Comparison of ENCODE assay signal across 14 cellular contexts in the genomic region with DNA sequence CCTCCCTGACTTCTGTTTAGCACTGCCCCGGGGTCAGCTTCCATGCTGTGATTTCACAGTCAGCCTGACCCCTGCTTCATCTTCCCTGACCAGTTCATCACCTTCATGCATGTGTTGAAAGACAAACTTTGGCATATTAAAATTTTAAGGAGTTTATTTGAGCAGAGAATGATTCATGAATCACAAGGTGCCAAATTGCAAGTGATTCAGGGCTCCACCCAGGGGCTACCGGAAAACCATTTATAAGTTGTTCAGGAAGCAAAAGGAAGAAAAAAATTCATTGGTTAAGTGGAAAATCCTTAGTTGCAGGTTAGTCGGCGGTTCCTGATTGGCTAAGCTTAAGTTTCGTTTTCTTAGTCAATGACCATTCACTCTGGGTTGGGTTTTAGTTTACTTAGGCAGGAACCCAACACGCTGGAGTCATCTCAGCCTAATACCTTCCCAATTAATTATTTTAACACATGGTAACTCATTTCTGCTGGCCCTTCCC. TPM values are rescaled to one million over a fixed set of nuclear protein-coding genes. Genes with fewer than 3 reads are reported as not detected.
DNase-seq lines count a peak whose midpoint lies in the region; ATAC-seq, FAIRE-seq and TF ChIP-seq lines count a peak whose summit lies in the region.
"Had no signal": no experiment of that assay in that cellular context is flagged by ENCODE, and none has a peak within 500 bp of the region (broad histone marks: within the 10 kb centered on the region; RNA-seq: fewer than 3 reads in every experiment).

No MANE protein-coding gene starts in this region.

- no peaks in the 10 kb centered on the region for H4K20me1 ChIP-seq in GM23338 (replicated peaks; ENCODE audit: insufficient read depth)

- TF ChIP-seq CTCF in GM23338 (conservative IDR thresholded peaks at IDR 0.05; ENCODE audit: low read depth in 2 of 2) (no peak), WTC11 (IDR thresholded peaks at IDR 0.05) (no peak)

- no peaks in the 10 kb centered on the region for H3K9me2 ChIP-seq in GM23338 (ENCODE audit: insufficient read depth)

- H3K79me2 ChIP-seq in GM23338 (replicated peaks; ENCODE audit: insufficient read depth): no peaks in the 10 kb centered on the region

- no peak overlapping the region for H3K4me3 Mint-ChIP-seq in GM23338
- H3K4me3 Mint-ChIP-seq in activated T-cell treated with anti-CD3 and anti-CD28 coated beads, Interleukin-2, amount 50 U/mL, for 24 hours: no peak overlapping the region
- H3K4me3 Mint-ChIP-seq in WTC11: no peak overlapping the region

- 0 out of 2 replicates have a peak overlapping the region, but pooled peaks have one; percentile 5 for H2AFZ ChIP-seq in GM23338

- no peaks in the 10 kb centered on the region for H3F3A ChIP-seq in GM23338 (replicated peaks; ENCODE audit: low read depth)

- no peak overlapping the region for H3K27ac Mint-ChIP-seq in GM23338
- H3K27ac Mint-ChIP-seq in activated T-cell treated with anti-CD3 and anti-CD28 coated beads, Interleukin-2, amount 50 U/mL, for 24 hours: no peak overlapping the region
- H3K27ac Mint-ChIP-seq in WTC11: no peak overlapping the region

- H3K4me1 Mint-ChIP-seq in GM23338 (peaks cover 4% of the 10 kb centered on the region; the same call in 2 of the 3 replicates), WTC11 (peaks cover 8% of the 10 kb centered on the region)
- peaks cover 23% of the 10 kb centered on the region for H3K4me1 Mint-ChIP-seq in activated T-cell treated with anti-CD3 and anti-CD28 coated beads, Interleukin-2, amount 50 U/mL, for 24 hours (ENCODE audit: low read depth)

- H3K27me3 ChIP-seq in GM23338 (ENCODE audit: insufficient read depth) (no peaks in the 10 kb centered on the region), small intestine (ENCODE audit: control insufficient read depth in 2 of 2, insufficient read depth in 2 of 2, low read length in 2 of 2) (no peaks in the 10 kb centered on the region)
- H3K27me3 ChIP-seq: ascending aorta, tibial nerve had no signal

- peaks cover 3% of the 10 kb centered on the region for H3K27me3 Mint-ChIP-seq in GM23338 (ENCODE audit: insufficient read depth, low read depth, poor library complexity)
- no peaks in the 10 kb centered on the region for H3K27me3 Mint-ChIP-seq in activated T-cell treated with anti-CD3 and anti-CD28 coated beads, Interleukin-2, amount 50 U/mL, for 24 hours
- peaks cover 24% of the 10 kb centered on the region for H3K27me3 Mint-ChIP-seq in WTC11 (ENCODE audit: low read depth)

- POLR2A ChIA-PET in WTC11 (lab: Charles Lee): no interaction called here

- H3K4me3 ChIP-seq in GM23338 (no peak overlapping the region), small intestine (ENCODE audit: low read depth in 1 of 2, low read length in 2 of 2) (no peak overlapping the region)
- H3K4me3 ChIP-seq: ascending aorta, tibial nerve had no signal

- H3K4me2 ChIP-seq in GM23338: no peak overlapping the region

- CTCF ChIA-PET in WTC11 (lab: Charles Lee): interaction anchor here (0.5 to 4.4 kb wide), 4 partner anchors 10 to 121 kb away, joined by 3 to 96 read pairs (median 38); partner anchors contain the start of gene IL1F10

- H3K36me3 Mint-ChIP-seq in GM23338 (ENCODE audit: low read depth) (no peaks in the 10 kb centered on the region; the same call in 2 of the 3 replicates), WTC11 (no peaks in the 10 kb centered on the region)
- no peaks in the 10 kb centered on the region for H3K36me3 Mint-ChIP-seq in activated T-cell treated with anti-CD3 and anti-CD28 coated beads, Interleukin-2, amount 50 U/mL, for 24 hours (ENCODE audit: low read depth)

- FAIRE-seq in RCC 7860 (lab: Jason Lieb, UNC) (peak; percentile 63), small intestine (lab: Jason Lieb, UNC) (no peak)
- FAIRE-seq: D721Med, kidney had no signal

- ATAC-seq in GM23338: no peak
- ATAC-seq in WTC11: no peak

- no peak overlapping the region for H3K27ac ChIP-seq in GM23338 (ENCODE audit: low read depth)
- H3K27ac ChIP-seq in small intestine (ENCODE audit: low read depth in 1 of 2, low read length in 1 of 2): peak overlapping the region in 1 of 2 donors; percentile 63
- H3K27ac ChIP-seq: ascending aorta had no signal

- no peak for DNase-seq in GM23338 (ENCODE audit: low spot score)
- DNase-seq in RCC 7860 (ENCODE audit: low spot score): peak; percentile 71
- peak; percentile 31 for DNase-seq in iris pigment epithelial cell (ENCODE audit: low read depth)
- DNase-seq in small intestine: peak; percentile 68
- no peak for DNase-seq in activated T-cell treated with anti-CD3 and anti-CD28 coated beads, Interleukin-2, amount 50 U/mL, for 24 hours
- DNase-seq in activated CD8-positive, alpha-beta memory T cell treated with anti-CD3 and anti-CD28 coated beads for 24 hours: no peak
- no peak for DNase-seq in WTC11 (ENCODE audit: low spot score)
- DNase-seq: activated CD8-positive, alpha-beta memory T cell treated with anti-CD3 and anti-CD28 coated beads, Interleukin-2, amount 50 U/mL, for 4 hours; kidney; NCI-H1105 treated with DMSO at 0.1 percent for 48 hours had no signal

- no peaks in the 10 kb centered on the region for H3K9me3 Mint-ChIP-seq in GM23338
- H3K9me3 Mint-ChIP-seq in activated T-cell treated with anti-CD3 and anti-CD28 coated beads, Interleukin-2, amount 50 U/mL, for 24 hours: no peaks in the 10 kb centered on the region
- no peaks in the 10 kb centered on the region for H3K9me3 Mint-ChIP-seq in WTC11

- 25 to 58% (median 49%) methylated on average over 6 of the region's 6 CpGs for WGBS in small intestine, 3 donors

- no peaks in the 10 kb centered on the region for H3K36me3 ChIP-seq in GM23338 (ENCODE audit: insufficient read depth)
- no peaks in the 10 kb centered on the region for H3K36me3 ChIP-seq in small intestine (ENCODE audit: control insufficient read depth in 2 of 2, insufficient read depth in 2 of 2, low read length in 2 of 2)
- H3K36me3 ChIP-seq: ascending aorta, tibial nerve had no signal

- no peaks in the 10 kb centered on the region for H3K9me3 ChIP-seq in small intestine (ENCODE audit: control insufficient read depth, low read depth)
- H3K9me3 ChIP-seq: ascending aorta, tibial nerve had no signal

- H3K4me1 ChIP-seq in GM23338 (ENCODE audit: insufficient read depth) (peaks cover 8% of the 10 kb centered on the region), small intestine (ENCODE audit: control insufficient read depth in 2 of 2, insufficient read depth in 1 of 2, low read depth in 1 of 2, low read length in 1 of 2) (no peaks in the 10 kb centered on the region)
- H3K4me1 ChIP-seq: ascending aorta had no signal

TF ChIP-seq in GM23338, 12 proteins besides CTCF, POLR2A, EP300 and RAD21 (continues in another document):
- TF ChIP-seq ZNF331 (CRISPR knock-in tag; IDR thresholded peaks at IDR 0.05; ENCODE audit: low read depth) (no peak), ZNF114 (CRISPR knock-in tag; IDR thresholded peaks at IDR 0.05) (no peak), EZH2phosphoT487 (IDR thresholded peaks at IDR 0.05; ENCODE audit: unreplicated experiment) (no peak), NANOG (IDR thresholded peaks at IDR 0.05; ENCODE audit: borderline replicate concordance) (no peak), EZH2 (IDR thresholded peaks at IDR 0.05; ENCODE audit: low read depth, unreplicated experiment) (no peak)

TF ChIP-seq in WTC11, 78 proteins besides CTCF, POLR2A, EP300 and RAD21 (continues in another document):
- TF ChIP-seq MAX (CRISPR knock-in tag; IDR thresholded peaks at IDR 0.05) (no peak), HMGA2 (CRISPR knock-in tag; IDR thresholded peaks at IDR 0.05) (no peak), ZNF423 (CRISPR knock-in tag; IDR thresholded peaks at IDR 0.05) (no peak), PRRX2 (CRISPR knock-in tag; IDR thresholded peaks at IDR 0.05) (no peak), RORB (CRISPR knock-in tag; IDR thresholded peaks at IDR 0.05) (no peak), ZNF512 (CRISPR knock-in tag; IDR thresholded peaks at IDR 0.05; ENCODE audit: borderline replicate concordance) (no peak), EMX1 (CRISPR knock-in tag; IDR thresholded peaks at IDR 0.05) (no peak), TCF7 (CRISPR knock-in tag; IDR thresholded peaks at IDR 0.05; ENCODE audit: low read depth) (no peak), ZNF396 (CRISPR knock-in tag; IDR thresholded peaks at IDR 0.05; ENCODE audit: borderline replicate concordance) (no peak), ZBTB21 (CRISPR knock-in tag; IDR thresholded peaks at IDR 0.05; ENCODE audit: borderline replicate concordance) (no peak), CBFB (CRISPR knock-in tag; IDR thresholded peaks at IDR 0.05; ENCODE audit: low read depth) (no peak), SMAD3 (CRISPR knock-in tag; IDR thresholded peaks at IDR 0.05; ENCODE audit: borderline replicate concordance) (no peak)

RNA-seq across cellular contexts. Expression of gene IL1F10, which starts 10.6 kb away (rescaled TPM):
- not detected in 2 replicates for total RNA-seq in GM23338 (2014; rRNA removed; shearing (Covaris generic))
- polyA plus RNA-seq in GM23338 (2016; fragmentation: Nextera tagmentation; extraction: Ambion mirVana): not detected in 2 replicates
- polyA plus RNA-seq in small intestine: not detected
- not detected in 3 replicates for total RNA-seq in WTC11 (2021)
- total RNA-seq: ascending aorta, kidney, posterior vena cava, tibial nerve had no signal

RNA-seq across cellular contexts. Expression of gene IL36RN, which starts 19.4 kb away (rescaled TPM):
- total RNA-seq in GM23338 (2014; rRNA removed; shearing (Covaris generic)): not detected in 2 replicates
- not detected in 2 replicates for polyA plus RNA-seq in GM23338 (2016; fragmentation: Nextera tagmentation; extraction: Ambion mirVana)
- not detected for polyA plus RNA-seq in small intestine
- not detected in 3 replicates for total RNA-seq in WTC11 (2021)
- total RNA-seq: ascending aorta, kidney, posterior vena cava, tibial nerve had no signal

RNA-seq across cellular contexts. Expression of gene IL36B, which starts 25.7 kb away (rescaled TPM):
- total RNA-seq in GM23338 (2014; rRNA removed; shearing (Covaris generic)): not detected in 2 replicates
- not detected in 2 replicates for polyA plus RNA-seq in GM23338 (2016; fragmentation: Nextera tagmentation; extraction: Ambion mirVana)
- polyA plus RNA-seq in small intestine: not detected
- not detected in 3 replicates for total RNA-seq in WTC11 (2021)
- total RNA-seq: ascending aorta, kidney, posterior vena cava, tibial nerve had no signal

RNA-seq across cellular contexts. Expression of gene IL1RN, which starts 49.0 kb away (rescaled TPM):
- total RNA-seq in GM23338 (2014; rRNA removed; shearing (Covaris generic)): not detected in 2 replicates
- polyA plus RNA-seq in GM23338 (2016; fragmentation: Nextera tagmentation; extraction: Ambion mirVana): not detected in 2 replicates
- 10 to 100 TPM; 21.3 to 69.8 (median 27.3) TPM for polyA plus RNA-seq in small intestine
- total RNA-seq in WTC11 (2021): not detected in 3 replicates
- total RNA-seq: ascending aorta had no signal

Comparison
In these comparisons a context has a peak if more than half of its experiments do, and no peak if none do; other contexts are left out.
1. DNase-seq: peak in RCC 7860 (single experiment), iris pigment epithelial cell (single experiment) and small intestine (single experiment); none in GM23338 (single experiment), activated T-cell treated with anti-CD3 and anti-CD28 coated beads, Interleukin-2, amount 50 U/mL, for 24 hours (single experiment), activated CD8-positive, alpha-beta memory T cell treated with anti-CD3 and anti-CD28 coated beads for 24 hours (single experiment) and WTC11 (single experiment).